In the genomic region with DNA sequence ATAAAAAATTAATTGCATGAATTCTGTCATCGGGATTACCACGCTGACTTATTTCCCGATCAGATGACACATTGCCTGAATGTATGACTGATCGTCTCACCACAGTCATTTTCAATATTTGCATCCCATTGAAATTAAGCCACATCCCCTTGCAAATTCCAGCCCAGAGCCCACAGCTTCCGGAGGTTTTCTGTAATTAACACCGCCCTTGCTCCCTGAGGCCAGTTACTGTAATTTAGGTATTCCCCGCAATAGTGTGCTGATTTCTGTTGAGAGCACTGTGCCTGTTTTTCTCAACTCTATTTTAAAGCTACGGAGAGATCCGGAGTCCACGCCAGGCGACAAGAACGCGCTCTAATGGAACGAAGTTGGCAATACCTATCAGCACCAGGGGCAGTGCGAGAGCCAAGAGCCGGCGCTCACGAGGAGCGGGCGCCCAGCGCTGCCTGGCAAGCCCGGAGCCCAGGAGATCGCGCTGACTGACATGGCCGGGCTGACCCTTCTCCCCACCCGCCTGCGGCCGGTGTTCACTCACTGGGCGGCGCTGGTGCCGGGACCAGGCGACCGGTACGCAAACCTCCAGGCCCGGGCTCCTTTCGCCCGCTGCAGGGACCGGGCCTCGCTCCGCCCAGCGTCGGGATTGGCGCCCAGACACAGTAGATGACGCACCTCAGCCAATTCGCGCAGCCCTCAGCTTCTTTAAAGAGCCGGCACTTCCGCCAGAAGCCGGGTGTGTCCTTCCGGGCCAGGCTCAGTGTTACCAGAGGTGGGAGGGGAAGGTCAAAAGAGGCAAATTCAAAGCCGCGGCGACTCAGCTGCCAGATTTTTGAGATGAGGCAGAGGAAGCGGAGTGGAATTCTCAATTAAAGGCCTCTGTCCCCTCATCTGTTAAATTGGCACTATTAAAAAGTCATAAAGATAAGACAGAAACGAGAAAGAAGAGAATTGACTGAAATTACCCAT, we compare ENCODE assay signal across 1 cellular context.
TF ChIP-seq lines count a peak whose summit lies in the region.

A gene with protein sequence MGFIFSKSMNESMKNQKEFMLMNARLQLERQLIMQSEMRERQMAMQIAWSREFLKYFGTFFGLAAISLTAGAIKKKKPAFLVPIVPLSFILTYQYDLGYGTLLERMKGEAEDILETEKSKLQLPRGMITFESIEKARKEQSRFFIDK (minus strand): TSS at position 672 of the 963 bp plus-strand sequence. CDS start 5,948 bp downstream, outside the sequence.

TF ChIP-seq in HEK293, 187 proteins besides CTCF, POLR2A, EP300 and RAD21 (continued from another document):
- TF ChIP-seq, protein P1, sequence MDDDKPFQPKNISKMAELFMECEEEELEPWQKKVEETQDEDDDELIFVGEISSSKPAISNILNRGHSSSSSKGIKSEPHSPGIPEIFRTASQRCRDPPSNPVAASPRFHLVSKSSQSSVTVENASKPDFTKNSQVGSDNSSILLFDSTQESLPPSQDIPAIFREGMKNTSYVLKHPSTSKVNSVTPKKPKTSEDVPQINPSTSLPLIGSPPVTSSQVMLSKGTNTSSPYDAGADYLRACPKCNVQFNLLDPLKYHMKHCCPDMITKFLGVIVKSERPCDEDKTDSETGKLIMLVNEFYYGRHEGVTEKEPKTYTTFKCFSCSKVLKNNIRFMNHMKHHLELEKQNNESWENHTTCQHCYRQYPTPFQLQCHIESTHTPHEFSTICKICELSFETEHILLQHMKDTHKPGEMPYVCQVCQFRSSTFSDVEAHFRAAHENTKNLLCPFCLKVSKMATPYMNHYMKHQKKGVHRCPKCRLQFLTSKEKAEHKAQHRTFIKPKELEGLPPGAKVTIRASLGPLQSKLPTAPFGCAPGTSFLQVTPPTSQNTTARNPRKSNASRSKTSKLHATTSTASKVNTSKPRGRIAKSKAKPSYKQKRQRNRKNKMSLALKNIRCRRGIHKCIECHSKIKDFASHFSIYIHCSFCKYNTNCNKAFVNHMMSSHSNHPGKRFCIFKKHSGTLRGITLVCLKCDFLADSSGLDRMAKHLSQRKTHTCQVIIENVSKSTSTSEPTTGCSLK (tag by site-specific recombination; IDR thresholded peaks at IDR 0.05), result no peak
- no peak for TF ChIP-seq ZNF133 (tag by site-specific recombination; IDR thresholded peaks at IDR 0.05)
- peak; percentile 69; the same call in 1 of the 2 replicates for TF ChIP-seq HOXD13 (CRISPR knock-in tag; IDR thresholded peaks at IDR 0.05; ENCODE audit: borderline replicate concordance)
- TF ChIP-seq SP3 (tag by site-specific recombination; IDR thresholded peaks at IDR 0.05), result peak; percentile 66
- TF ChIP-seq ZNF292 (tag by site-specific recombination; IDR thresholded peaks at IDR 0.05; ENCODE audit: borderline replicate concordance, low read depth), result no peak
- no peak for TF ChIP-seq YY2 (tag by site-specific recombination; IDR thresholded peaks at IDR 0.05)
- TF ChIP-seq IKZF3 (tag by site-specific recombination; IDR thresholded peaks at IDR 0.05), result no peak
- TF ChIP-seq, protein P2, sequence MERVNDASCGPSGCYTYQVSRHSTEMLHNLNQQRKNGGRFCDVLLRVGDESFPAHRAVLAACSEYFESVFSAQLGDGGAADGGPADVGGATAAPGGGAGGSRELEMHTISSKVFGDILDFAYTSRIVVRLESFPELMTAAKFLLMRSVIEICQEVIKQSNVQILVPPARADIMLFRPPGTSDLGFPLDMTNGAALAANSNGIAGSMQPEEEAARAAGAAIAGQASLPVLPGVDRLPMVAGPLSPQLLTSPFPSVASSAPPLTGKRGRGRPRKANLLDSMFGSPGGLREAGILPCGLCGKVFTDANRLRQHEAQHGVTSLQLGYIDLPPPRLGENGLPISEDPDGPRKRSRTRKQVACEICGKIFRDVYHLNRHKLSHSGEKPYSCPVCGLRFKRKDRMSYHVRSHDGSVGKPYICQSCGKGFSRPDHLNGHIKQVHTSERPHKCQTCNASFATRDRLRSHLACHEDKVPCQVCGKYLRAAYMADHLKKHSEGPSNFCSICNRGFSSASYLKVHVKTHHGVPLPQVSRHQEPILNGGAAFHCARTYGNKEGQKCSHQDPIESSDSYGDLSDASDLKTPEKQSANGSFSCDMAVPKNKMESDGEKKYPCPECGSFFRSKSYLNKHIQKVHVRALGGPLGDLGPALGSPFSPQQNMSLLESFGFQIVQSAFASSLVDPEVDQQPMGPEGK (tag by site-specific recombination; IDR thresholded peaks at IDR 0.05), result 0 out of 2 replicates have a peak, but pooled peaks have one; percentile 23
- TF ChIP-seq ZNF777 (tag by site-specific recombination; IDR thresholded peaks at IDR 0.05; ENCODE audit: borderline replicate concordance), result no peak
- no peak for TF ChIP-seq ZFHX2 (tag by site-specific recombination; conservative IDR thresholded peaks at IDR 0.05)
- TF ChIP-seq, protein P3, sequence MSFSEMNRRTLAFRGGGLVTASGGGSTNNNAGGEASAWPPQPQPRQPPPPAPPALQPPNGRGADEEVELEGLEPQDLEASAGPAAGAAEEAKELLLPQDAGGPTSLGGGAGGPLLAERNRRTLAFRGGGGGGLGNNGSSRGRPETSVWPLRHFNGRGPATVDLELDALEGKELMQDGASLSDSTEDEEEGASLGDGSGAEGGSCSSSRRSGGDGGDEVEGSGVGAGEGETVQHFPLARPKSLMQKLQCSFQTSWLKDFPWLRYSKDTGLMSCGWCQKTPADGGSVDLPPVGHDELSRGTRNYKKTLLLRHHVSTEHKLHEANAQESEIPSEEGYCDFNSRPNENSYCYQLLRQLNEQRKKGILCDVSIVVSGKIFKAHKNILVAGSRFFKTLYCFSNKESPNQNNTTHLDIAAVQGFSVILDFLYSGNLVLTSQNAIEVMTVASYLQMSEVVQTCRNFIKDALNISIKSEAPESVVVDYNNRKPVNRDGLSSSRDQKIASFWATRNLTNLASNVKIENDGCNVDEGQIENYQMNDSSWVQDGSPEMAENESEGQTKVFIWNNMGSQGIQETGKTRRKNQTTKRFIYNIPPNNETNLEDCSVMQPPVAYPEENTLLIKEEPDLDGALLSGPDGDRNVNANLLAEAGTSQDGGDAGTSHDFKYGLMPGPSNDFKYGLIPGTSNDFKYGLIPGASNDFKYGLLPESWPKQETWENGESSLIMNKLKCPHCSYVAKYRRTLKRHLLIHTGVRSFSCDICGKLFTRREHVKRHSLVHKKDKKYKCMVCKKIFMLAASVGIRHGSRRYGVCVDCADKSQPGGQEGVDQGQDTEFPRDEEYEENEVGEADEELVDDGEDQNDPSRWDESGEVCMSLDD (tag by site-specific recombination; IDR thresholded peaks at IDR 0.05), result no peak
- TF ChIP-seq, protein P4, sequence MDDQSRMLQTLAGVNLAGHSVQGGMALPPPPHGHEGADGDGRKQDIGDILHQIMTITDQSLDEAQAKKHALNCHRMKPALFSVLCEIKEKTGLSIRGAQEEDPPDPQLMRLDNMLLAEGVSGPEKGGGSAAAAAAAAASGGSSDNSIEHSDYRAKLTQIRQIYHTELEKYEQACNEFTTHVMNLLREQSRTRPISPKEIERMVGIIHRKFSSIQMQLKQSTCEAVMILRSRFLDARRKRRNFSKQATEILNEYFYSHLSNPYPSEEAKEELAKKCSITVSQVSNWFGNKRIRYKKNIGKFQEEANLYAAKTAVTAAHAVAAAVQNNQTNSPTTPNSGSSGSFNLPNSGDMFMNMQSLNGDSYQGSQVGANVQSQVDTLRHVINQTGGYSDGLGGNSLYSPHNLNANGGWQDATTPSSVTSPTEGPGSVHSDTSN (CRISPR knock-in tag; IDR thresholded peaks at IDR 0.05), result no peak; the same call in 1 of the 2 replicates
- no peak for TF ChIP-seq ZNF175 (tag by site-specific recombination; IDR thresholded peaks at IDR 0.05)
- no peak for TF ChIP-seq ZNF544 (tag by site-specific recombination; IDR thresholded peaks at IDR 0.05)
- TF ChIP-seq, protein P5, sequence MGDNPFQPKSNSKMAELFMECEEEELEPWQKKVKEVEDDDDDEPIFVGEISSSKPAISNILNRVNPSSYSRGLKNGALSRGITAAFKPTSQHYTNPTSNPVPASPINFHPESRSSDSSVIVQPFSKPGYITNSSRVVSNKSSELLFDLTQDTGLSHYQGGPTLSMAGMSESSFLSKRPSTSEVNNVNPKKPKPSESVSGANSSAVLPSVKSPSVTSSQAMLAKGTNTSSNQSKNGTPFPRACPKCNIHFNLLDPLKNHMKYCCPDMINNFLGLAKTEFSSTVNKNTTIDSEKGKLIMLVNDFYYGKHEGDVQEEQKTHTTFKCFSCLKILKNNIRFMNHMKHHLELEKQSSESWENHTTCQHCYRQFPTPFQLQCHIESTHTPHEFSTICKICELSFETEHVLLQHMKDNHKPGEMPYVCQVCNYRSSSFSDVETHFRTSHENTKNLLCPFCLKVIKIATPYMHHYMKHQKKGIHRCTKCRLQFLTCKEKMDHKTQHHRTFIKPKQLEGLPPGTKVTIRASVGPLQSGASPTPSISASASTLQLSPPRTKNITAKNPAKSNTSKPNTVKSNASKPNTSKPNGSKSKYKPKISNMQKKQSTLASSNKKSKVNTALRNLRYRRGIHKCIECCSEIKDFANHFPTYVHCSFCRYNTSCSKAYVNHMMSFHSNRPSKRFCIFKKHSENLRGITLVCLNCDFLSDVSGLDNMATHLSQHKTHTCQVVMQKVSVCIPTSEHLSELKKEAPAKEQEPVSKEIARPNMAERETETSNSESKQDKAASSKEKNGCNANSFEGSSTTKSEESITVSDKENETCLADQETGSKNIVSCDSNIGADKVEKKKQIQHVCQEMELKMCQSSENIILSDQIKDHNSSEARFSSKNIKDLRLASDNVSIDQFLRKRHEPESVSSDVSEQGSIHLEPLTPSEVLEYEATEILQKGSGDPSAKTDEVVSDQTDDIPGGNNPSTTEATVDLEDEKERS (tag by site-specific recombination; IDR thresholded peaks at IDR 0.05), result no peak
- TF ChIP-seq ZXDB (tag by site-specific recombination; IDR thresholded peaks at IDR 0.05), result peak; percentile 87
- no peak for TF ChIP-seq ZNF626 (tag by site-specific recombination; IDR thresholded peaks at IDR 0.05)
- TF ChIP-seq, protein P6, sequence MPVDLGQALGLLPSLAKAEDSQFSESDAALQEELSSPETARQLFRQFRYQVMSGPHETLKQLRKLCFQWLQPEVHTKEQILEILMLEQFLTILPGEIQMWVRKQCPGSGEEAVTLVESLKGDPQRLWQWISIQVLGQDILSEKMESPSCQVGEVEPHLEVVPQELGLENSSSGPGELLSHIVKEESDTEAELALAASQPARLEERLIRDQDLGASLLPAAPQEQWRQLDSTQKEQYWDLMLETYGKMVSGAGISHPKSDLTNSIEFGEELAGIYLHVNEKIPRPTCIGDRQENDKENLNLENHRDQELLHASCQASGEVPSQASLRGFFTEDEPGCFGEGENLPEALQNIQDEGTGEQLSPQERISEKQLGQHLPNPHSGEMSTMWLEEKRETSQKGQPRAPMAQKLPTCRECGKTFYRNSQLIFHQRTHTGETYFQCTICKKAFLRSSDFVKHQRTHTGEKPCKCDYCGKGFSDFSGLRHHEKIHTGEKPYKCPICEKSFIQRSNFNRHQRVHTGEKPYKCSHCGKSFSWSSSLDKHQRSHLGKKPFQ (tag by site-specific recombination; IDR thresholded peaks at IDR 0.05), result no peak
- TF ChIP-seq ZNF501 (tag by site-specific recombination; IDR thresholded peaks at IDR 0.05), result peak; percentile 72; the same call in 1 of the 2 replicates
- peak; percentile 62; the same call in 1 of the 2 replicates for TF ChIP-seq KLF9 (tag by site-specific recombination; IDR thresholded peaks at IDR 0.05; ENCODE audit: low read depth)
- TF ChIP-seq SP2 (tag by site-specific recombination; IDR thresholded peaks at IDR 0.05), result peak; percentile 92
- TF ChIP-seq ZSCAN30 (tag by site-specific recombination; IDR thresholded peaks at IDR 0.05), result no peak; the same call in 1 of the 2 replicates
- no peak for TF ChIP-seq ZNF302 (tag by site-specific recombination; IDR thresholded peaks at IDR 0.05; ENCODE audit: low read depth)
- TF ChIP-seq ZNF433 (tag by site-specific recombination; IDR thresholded peaks at IDR 0.05; ENCODE audit: low read depth), result no peak
- TF ChIP-seq ZEB2 (tag by site-specific recombination; IDR thresholded peaks at IDR 0.05), result no peak
- TF ChIP-seq ZFP3 (tag by site-specific recombination; IDR thresholded peaks at IDR 0.05; ENCODE audit: low read depth), result no peak
- TF ChIP-seq, protein P7, sequence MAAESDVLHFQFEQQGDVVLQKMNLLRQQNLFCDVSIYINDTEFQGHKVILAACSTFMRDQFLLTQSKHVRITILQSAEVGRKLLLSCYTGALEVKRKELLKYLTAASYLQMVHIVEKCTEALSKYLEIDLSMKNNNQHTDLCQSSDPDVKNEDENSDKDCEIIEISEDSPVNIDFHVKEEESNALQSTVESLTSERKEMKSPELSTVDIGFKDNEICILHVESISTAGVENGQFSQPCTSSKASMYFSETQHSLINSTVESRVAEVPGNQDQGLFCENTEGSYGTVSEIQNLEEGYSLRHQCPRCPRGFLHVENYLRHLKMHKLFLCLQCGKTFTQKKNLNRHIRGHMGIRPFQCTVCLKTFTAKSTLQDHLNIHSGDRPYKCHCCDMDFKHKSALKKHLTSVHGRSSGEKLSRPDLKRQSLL (tag by site-specific recombination; IDR thresholded peaks at IDR 0.05), result no peak
- TF ChIP-seq, protein P8, sequence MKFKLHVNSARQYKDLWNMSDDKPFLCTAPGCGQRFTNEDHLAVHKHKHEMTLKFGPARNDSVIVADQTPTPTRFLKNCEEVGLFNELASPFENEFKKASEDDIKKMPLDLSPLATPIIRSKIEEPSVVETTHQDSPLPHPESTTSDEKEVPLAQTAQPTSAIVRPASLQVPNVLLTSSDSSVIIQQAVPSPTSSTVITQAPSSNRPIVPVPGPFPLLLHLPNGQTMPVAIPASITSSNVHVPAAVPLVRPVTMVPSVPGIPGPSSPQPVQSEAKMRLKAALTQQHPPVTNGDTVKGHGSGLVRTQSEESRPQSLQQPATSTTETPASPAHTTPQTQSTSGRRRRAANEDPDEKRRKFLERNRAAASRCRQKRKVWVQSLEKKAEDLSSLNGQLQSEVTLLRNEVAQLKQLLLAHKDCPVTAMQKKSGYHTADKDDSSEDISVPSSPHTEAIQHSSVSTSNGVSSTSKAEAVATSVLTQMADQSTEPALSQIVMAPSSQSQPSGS (tag by site-specific recombination; IDR thresholded peaks at IDR 0.05; ENCODE audit: low read depth), result no peak
- peak; percentile 43; the same call in 1 of the 2 replicates for TF ChIP-seq KLF16 (tag by site-specific recombination; IDR thresholded peaks at IDR 0.05)
- no peak for TF ChIP-seq GFI1B (tag by site-specific recombination; IDR thresholded peaks at IDR 0.05)
